ENCODE assay signal across 8 cellular contexts in the genomic region with DNA sequence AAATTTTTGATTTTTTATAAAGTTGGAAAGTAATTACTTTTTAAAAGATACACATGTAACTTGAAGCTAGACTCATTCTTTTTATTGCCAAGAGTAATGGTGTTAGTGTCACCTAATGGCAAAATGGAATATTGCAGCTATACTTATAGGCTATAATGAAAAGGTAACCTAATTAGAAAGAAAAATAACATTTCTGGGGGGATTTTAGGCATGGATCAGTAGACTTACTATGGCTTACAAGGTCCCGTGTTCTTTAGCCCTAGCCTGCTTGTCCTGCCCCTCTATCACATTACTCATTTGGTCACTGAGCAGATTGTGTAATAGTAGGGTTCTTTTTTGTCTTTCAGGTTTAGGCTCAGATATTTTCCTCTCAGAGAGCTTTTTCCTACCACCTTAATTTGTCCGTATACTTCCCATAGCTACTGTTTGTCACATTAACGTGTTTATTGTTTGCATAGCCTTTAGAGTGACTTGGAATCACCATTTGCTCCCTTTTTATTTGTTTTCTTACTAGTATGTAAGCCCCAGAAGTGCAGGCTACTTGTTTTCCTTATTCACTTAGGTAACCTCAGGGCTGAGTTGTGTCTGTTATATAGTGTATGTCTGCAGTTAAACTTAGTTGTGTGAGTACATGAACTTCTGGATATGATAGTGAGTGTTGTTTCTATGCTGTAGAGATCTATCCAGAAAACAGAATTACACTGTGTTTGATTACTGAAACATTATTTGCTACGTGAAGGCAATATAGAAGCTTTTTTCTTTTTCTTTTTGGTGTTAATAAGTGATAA. TPM values are rescaled to one million over a fixed set of nuclear protein-coding genes. Genes with fewer than 3 reads are reported as not detected.
DNase-seq lines count a peak whose midpoint lies in the region; ATAC-seq, FAIRE-seq and TF ChIP-seq lines count a peak whose summit lies in the region.

No MANE protein-coding gene starts in this region.

- ATAC-seq in HG02970 (IDR thresholded peaks at IDR 0.05; ENCODE audit: low FRiP score, unreplicated experiment) (no peak), HG02623 (IDR thresholded peaks at IDR 0.05; ENCODE audit: unreplicated experiment) (no peak)

- intact Hi-C loops in ovary (cut with DNase I): no loop called here

- TF ChIP-seq EP300 in ovary (IDR thresholded peaks at IDR 0.05): no peak

- DNase-seq in ACHN (peak; percentile 52), HTR-8/SVneo (ENCODE audit: insufficient read length, low spot score) (peak; percentile 15), SK-MEL-5 (ENCODE audit: low read depth, low spot score) (peak; percentile 66), fibroblast of mammary gland (ENCODE audit: low read depth) (peak; percentile 56), ovary (no peak)

- 21 to 34% (median 23%) methylated on average over 4 of the region's 4 CpGs for WGBS in ovary, 3 donors

- peak; percentile 6 for TF ChIP-seq CTCF in GM12801 (IDR thresholded peaks at IDR 0.05; ENCODE audit: extremely low read depth, insufficient read length)
- TF ChIP-seq CTCF in fibroblast of mammary gland (conservative IDR thresholded peaks at IDR 0.05; ENCODE audit: control insufficient read depth, insufficient read depth, low read depth, low read length): peak; percentile 71
- peak; percentile 27 to 62 (median 41) for TF ChIP-seq CTCF in ovary (IDR thresholded peaks at IDR 0.05)

- no peak for TF ChIP-seq POLR2A in ovary (IDR thresholded peaks at IDR 0.05)

- H3K27ac ChIP-seq in ovary: no peak overlapping the region

- in situ Hi-C loops in ACHN (cut with HindIII; ENCODE audit: low pct_ligation_motif_present, low pct_unique_long_range_greater_than_20kb, low sequenced_read_pairs): no loop called here
- in situ Hi-C loops in SK-MEL-5 (cut with HindIII; ENCODE audit: low pct_unique_long_range_greater_than_20kb, low sequenced_read_pairs): no loop called here

- H3K4me3 ChIP-seq in fibroblast of mammary gland (ENCODE audit: control insufficient read depth, low read depth, low read length) (no peak overlapping the region), ovary (no peak overlapping the region)

- no peaks in the 10 kb centered on the region for H3K36me3 ChIP-seq in ovary

- H3K27me3 ChIP-seq in ovary: no peaks in the 10 kb centered on the region

- H3K4me1 ChIP-seq in ovary (ENCODE audit: insufficient read depth): peaks cover 3% of the 10 kb centered on the region

- no peak for FAIRE-seq in HTR-8/SVneo (lab: Jason Lieb, UNC)

- H3K9me3 ChIP-seq in ovary: no peaks in the 10 kb centered on the region

RNA-seq across cellular contexts. Expression of a gene that starts 58.7 kb away (rescaled TPM):
- 31.2 and 32.0 TPM in 2 replicates for total RNA-seq in SK-MEL-5 (2014; rRNA removed; shearing (Covaris generic))
- polyA plus RNA-seq in SK-MEL-5 (2015; cell fraction: cytosol; rRNA removed): 12.0 and 18.7 TPM in 2 replicates
- polyA plus RNA-seq in SK-MEL-5 (2015; cell fraction: nucleus; rRNA removed): 14.2 and 20.5 TPM in 2 replicates
- 10 to 100 TPM; 40.0 to 56.5 (median 44.2) TPM for total RNA-seq in ovary
- polyA plus RNA-seq in ovary: 10 to 100 TPM; 17.1 to 29.8 TPM

Comparison
In these comparisons a context has a peak if more than half of its experiments do, and no peak if none do; other contexts are left out.
1. DNase-seq: peak in ACHN (single experiment), HTR-8/SVneo (single experiment), SK-MEL-5 (single experiment) and fibroblast of mammary gland (single experiment); none in ovary (0 of 5).
2. CTCF ChIP-seq: peak in every context shown above with its lines; median percentile 71 in fibroblast of mammary gland; 41 in ovary; 6 in GM12801.